ENCODE assay signal across 27 cellular contexts in genomic region chrX:54171091-54171490, GRCh38.
"Had no signal": no experiment of that assay in that cellular context is flagged by ENCODE, and none has a peak within 500 bp of the region (broad histone marks: within the 10 kb centered on the region; RNA-seq: fewer than 3 reads in every experiment).

No MANE protein-coding gene starts in this region.

- H3K27me3 ChIP-seq: left lung, ovary, right atrium auricular region, stomach, suprapubic skin, tibial artery, upper lobe of right lung had no signal

- DNase-seq: hippocampal formation; left colon; left lung; lower lobe of right lung; mammary epithelial cell; mesendoderm; naive thymus-derived CD4-positive, alpha-beta T cell; ovary; stimulated activated CD4-positive, alpha-beta T cell treated with anti-CD3 and anti-CD28 coated beads, Interleukin-12 subunit alpha, Interleukin-12 subunit beta, amount 100 ng/mL, for 4 hours; stimulated activated CD4-positive, alpha-beta T cell treated with anti-CD3 and anti-CD28 coated beads, Interleukin-15, amount 100 ng/mL, for 24 hours; stimulated activated CD4-positive, alpha-beta T cell treated with anti-CD3 and anti-CD28 coated beads, Interleukin-2, amount 100 ng/mL, for 24 hours; stimulated activated CD4-positive, alpha-beta T cell treated with anti-CD3 and anti-CD28 coated beads, Interleukin-4, amount 100 ng/mL, for 1 hour; stimulated activated naive B cell treated with anti-CD40 and anti-IgM and Interleukin-4, amounts not matched to agents 10 μg/mL and 1 μg/mL and 100 μg/mL, for 72 hours; stimulated activated naive CD8-positive, alpha-beta T cell treated with anti-CD3 and anti-CD28 coated beads, Interleukin-15, Interleukin-2, amounts not matched to agents 100 U/mL and 50 U/mL, for 24 hours; stomach; tibial artery; upper lobe of right lung had no signal

- H3K4me1 ChIP-seq: left lung, lower lobe of right lung, right atrium auricular region, stomach, suprapubic skin, tibial artery, upper lobe of right lung had no signal

- H3K4me3 Mint-ChIP-seq: mesothelial cell of epicardium; naive thymus-derived CD4-positive, alpha-beta T cell; natural killer cell treated with Interleukin-12 subunit alpha and Interleukin-12 subunit beta and Interleukin-15 and Interleukin-18, amount 100 ng/mL, for 72 hours; stimulated activated naive B cell treated with anti-CD40 and anti-IgM and Interleukin-4, amounts not matched to agents 10 μg/mL and 1 μg/mL and 100 μg/mL, for 72 hours had no signal

- H3K27ac ChIP-seq: left lung, lower lobe of right lung, ovary, right atrium auricular region, skin epidermis, stomach, suprapubic skin, thoracic aorta, tibial artery, upper lobe of right lung had no signal

- H3K4me1 Mint-ChIP-seq: mesothelial cell of epicardium had no signal

- H3K9me3 Mint-ChIP-seq: naive thymus-derived CD4-positive, alpha-beta T cell; natural killer cell treated with Interleukin-12 subunit alpha and Interleukin-12 subunit beta and Interleukin-15 and Interleukin-18, amount 100 ng/mL, for 72 hours; stimulated activated naive B cell treated with anti-CD40 and anti-IgM and Interleukin-4, amounts not matched to agents 10 μg/mL and 1 μg/mL and 100 μg/mL, for 72 hours had no signal

- H3K4me3 ChIP-seq: left lung, lower lobe of right lung, ovary, right atrium auricular region, skin epidermis, stomach, suprapubic skin, thoracic aorta, tibial artery, upper lobe of right lung had no signal

- H3K9me3 ChIP-seq: lower lobe of right lung, ovary, right atrium auricular region, stomach, suprapubic skin, thoracic aorta, tibial artery, upper lobe of right lung had no signal

- H3K36me3 Mint-ChIP-seq: natural killer cell treated with Interleukin-12 subunit alpha and Interleukin-12 subunit beta and Interleukin-15 and Interleukin-18, amount 100 ng/mL, for 72 hours had no signal

- H3K36me3 ChIP-seq: left lung, lower lobe of right lung, ovary, suprapubic skin, thoracic aorta, tibial artery, upper lobe of right lung had no signal

- FAIRE-seq: keratinocyte, urothelium cell line had no signal

- H3K27me3 Mint-ChIP-seq: naive thymus-derived CD4-positive, alpha-beta T cell; natural killer cell treated with Interleukin-12 subunit alpha and Interleukin-12 subunit beta and Interleukin-15 and Interleukin-18, amount 100 ng/mL, for 72 hours; progenitor cell of endocrine pancreas; stimulated activated naive B cell treated with anti-CD40 and anti-IgM and Interleukin-4, amounts not matched to agents 10 μg/mL and 1 μg/mL and 100 μg/mL, for 72 hours had no signal

- H3K27ac Mint-ChIP-seq: mesothelial cell of epicardium; natural killer cell treated with Interleukin-12 subunit alpha and Interleukin-12 subunit beta and Interleukin-15 and Interleukin-18, amount 100 ng/mL, for 72 hours; progenitor cell of endocrine pancreas; stimulated activated naive B cell treated with anti-CD40 and anti-IgM and Interleukin-4, amounts not matched to agents 10 μg/mL and 1 μg/mL and 100 μg/mL, for 72 hours had no signal

- ATAC-seq: left colon; left lung; lower lobe of right lung; naive thymus-derived CD4-positive, alpha-beta T cell; natural killer cell treated with Interleukin-12 subunit alpha and Interleukin-12 subunit beta and Interleukin-15 and Interleukin-18, amount 100 ng/mL, for 72 hours; sciatic nerve; stimulated activated naive B cell treated with anti-CD40 and anti-IgM and Interleukin-4, amounts not matched to agents 10 μg/mL and 1 μg/mL and 100 μg/mL, for 72 hours; stimulated activated naive CD8-positive, alpha-beta T cell treated with anti-CD3 and anti-CD28 coated beads, Interleukin-15, Interleukin-2, amounts not matched to agents 100 U/mL and 50 U/mL, for 24 hours; upper lobe of right lung had no signal
